ENCODE assay signal across 22 cellular contexts in genomic region chr9:33125441-33125840, GRCh38. TPM values are rescaled to one million over a fixed set of nuclear protein-coding genes. Genes with fewer than 3 reads are reported as not detected.
A peak's percentile ranks its signal among the peaks of the same experiment; 100 is the strongest.
DNase-seq lines count a peak whose midpoint lies in the region; FAIRE-seq and TF ChIP-seq lines count a peak whose summit lies in the region.
"Had no signal": no experiment of that assay in that cellular context is flagged by ENCODE, and none has a peak within 500 bp of the region (broad histone marks: within the 10 kb centered on the region; RNA-seq: fewer than 3 reads in every experiment).

No MANE protein-coding gene starts in this region.

- H3K9ac ChIP-seq in BLaER1 treated with 17β-estradiol and CSF1 and Interleukin-3, amounts not matched to agents 10 nM and 100 nM: peak overlapping the region in 8 of 11 experiments; percentile 8 to 66 (median 38); a peak in 12 of 22 replicates

- H4K20me1 ChIP-seq in BLaER1 treated with 17β-estradiol and CSF1 and Interleukin-3, amounts not matched to agents 10 nM and 100 nM: peaks cover 0 to 91% (median 13%) of the 10 kb centered on the region in 11 experiments; a peak in 14 of 22 replicates
- peaks cover 38% of the 10 kb centered on the region for H4K20me1 ChIP-seq in osteoblast (ENCODE audit: insufficient read depth, low read length)

- peak overlapping the region in 10 of 11 experiments; percentile 53 to 78 (median 72); a peak in 20 of 22 replicates for H3K27ac ChIP-seq in BLaER1 treated with 17β-estradiol and CSF1 and Interleukin-3, amounts not matched to agents 10 nM and 100 nM
- H3K27ac ChIP-seq in osteoblast (ENCODE audit: low read depth, low read length): peak overlapping the region; percentile 25
- H3K27ac ChIP-seq: C4-2B had no signal

- H3K79me2 ChIP-seq in osteoblast (ENCODE audit: insufficient read depth, low read length): peaks cover 88% of the 10 kb centered on the region

- H3K4me1 ChIP-seq in BLaER1 treated with 17β-estradiol and CSF1 and Interleukin-3, amounts not matched to agents 10 nM and 100 nM: peaks cover 73 to 94% (median 84%) of the 10 kb centered on the region in 10 experiments
- peaks cover 14% of the 10 kb centered on the region for H3K4me1 ChIP-seq in osteoblast (ENCODE audit: insufficient read depth, low read length)

- no peaks in the 10 kb centered on the region for H3K27me3 ChIP-seq in BLaER1 treated with 17β-estradiol and CSF1 and Interleukin-3, amounts not matched to agents 10 nM and 100 nM
- H3K27me3 ChIP-seq in osteoblast (ENCODE audit: insufficient read depth, low read length): no peaks in the 10 kb centered on the region
- H3K27me3 ChIP-seq: tibial nerve had no signal

- H2AFZ ChIP-seq in osteoblast (ENCODE audit: low read length): no peak overlapping the region

- TF ChIP-seq CTCF in osteoblast (IDR thresholded peaks at IDR 0.05; ENCODE audit: extremely low read depth, low read depth, low read length): no peak

- FAIRE-seq in GM12892 (lab: Jason Lieb, UNC): peak; percentile 61
- FAIRE-seq: colon, endothelial cell of umbilical vein, TTC549 had no signal

- peak overlapping the region; percentile 79 to 96 (median 84) for H3K4me2 ChIP-seq in BLaER1 treated with 17β-estradiol and CSF1 and Interleukin-3, amounts not matched to agents 10 nM and 100 nM
- H3K4me2 ChIP-seq in osteoblast (ENCODE audit: insufficient read depth, low read length): no peak overlapping the region

- peaks cover 43 to 94% (median 66%) of the 10 kb centered on the region in 11 experiments for H3K36me3 ChIP-seq in BLaER1 treated with 17β-estradiol and CSF1 and Interleukin-3, amounts not matched to agents 10 nM and 100 nM
- peaks cover 60% of the 10 kb centered on the region for H3K36me3 ChIP-seq in osteoblast (ENCODE audit: insufficient read depth, low read length)

- peaks cover 66% of the 10 kb centered on the region for H3K4me1 Mint-ChIP-seq in dendritic cell treated with granulocyte-macrophage colony-stimulating factor and Interleukin-4, amounts not matched to agents 40 ng/mL and 50 ng/mL, for 4 days (ENCODE audit: low read depth)

- no peaks in the 10 kb centered on the region for H3K9me3 ChIP-seq in BLaER1 treated with 17β-estradiol and CSF1 and Interleukin-3, amounts not matched to agents 10 nM and 100 nM (replicated peaks in 1 of 11)
- no peaks in the 10 kb centered on the region for H3K9me3 ChIP-seq in osteoblast (ENCODE audit: low read depth, low read length)
- H3K9me3 ChIP-seq: tibial nerve had no signal

- TF ChIP-seq POLR2A in GM12892 (IDR thresholded peaks at IDR 0.05; ENCODE audit: low read depth, low read length): no peak

- H3K27me3 Mint-ChIP-seq in dendritic cell treated with granulocyte-macrophage colony-stimulating factor and Interleukin-4, amounts not matched to agents 40 ng/mL and 50 ng/mL, for 4 days: no peaks in the 10 kb centered on the region
- H3K27me3 Mint-ChIP-seq: activated CD4-positive, alpha-beta memory T cell treated with anti-CD3 and anti-CD28 coated beads, Interleukin-2, amount 10 ng/mL, durations not matched to agents 7 days and 5 days had no signal

- no peak overlapping the region for H3K4me3 Mint-ChIP-seq in dendritic cell treated with granulocyte-macrophage colony-stimulating factor and Interleukin-4, amounts not matched to agents 40 ng/mL and 50 ng/mL, for 4 days
- H3K4me3 Mint-ChIP-seq: activated CD4-positive, alpha-beta memory T cell treated with anti-CD3 and anti-CD28 coated beads, Interleukin-2, amount 10 ng/mL, durations not matched to agents 7 days and 5 days; activated T-cell treated with anti-CD3 and anti-CD28 coated beads, Interleukin-2, amount 50 U/mL, for 72 hours had no signal

- H3K36me3 Mint-ChIP-seq in dendritic cell treated with granulocyte-macrophage colony-stimulating factor and Interleukin-4, amounts not matched to agents 40 ng/mL and 50 ng/mL, for 4 days (ENCODE audit: low read depth): peaks cover 100% of the 10 kb centered on the region

- no peaks in the 10 kb centered on the region for H3K9me3 Mint-ChIP-seq in dendritic cell treated with granulocyte-macrophage colony-stimulating factor and Interleukin-4, amounts not matched to agents 40 ng/mL and 50 ng/mL, for 4 days
- H3K9me3 Mint-ChIP-seq: activated CD4-positive, alpha-beta memory T cell treated with anti-CD3 and anti-CD28 coated beads, Interleukin-2, amount 10 ng/mL, durations not matched to agents 7 days and 5 days; activated T-cell treated with anti-CD3 and anti-CD28 coated beads, Interleukin-2, amount 50 U/mL, for 72 hours had no signal

- H3K27ac Mint-ChIP-seq in dendritic cell treated with granulocyte-macrophage colony-stimulating factor and Interleukin-4, amounts not matched to agents 40 ng/mL and 50 ng/mL, for 4 days: peak overlapping the region; percentile 72

- H3K4me3 ChIP-seq in BLaER1 treated with 17β-estradiol and CSF1 and Interleukin-3, amounts not matched to agents 10 nM and 100 nM: peak overlapping the region in 2 of 10 experiments; percentile 14 to 23; a peak in 3 of 20 replicates
- H3K4me3 ChIP-seq in osteoblast (ENCODE audit: insufficient read depth, low read length): no peak overlapping the region
- H3K4me3 ChIP-seq: K562, lung, tibial nerve had no signal

- DNase-seq in GM12892 (ENCODE audit: insufficient read length) (no peak), osteoblast (ENCODE audit: insufficient read length, low spot score, missing footprints) (no peak), NCI-H2081 (lab: John Stamatoyannopoulos, UW) (no peak), activated gamma-delta T cell treated with Interleukin-2 at 50 U/mL for 16 hours (no peak), anterior cingulate cortex (lab: John Stamatoyannopoulos, UW) (no peak)
- DNase-seq in activated CD4-positive, CD25-positive, alpha-beta regulatory T cell treated with anti-CD3 and anti-CD28 coated beads, Interleukin-2, amount 50 U/mL, for 72 hours: no peak
- DNase-seq: activated CD4-positive, alpha-beta memory T cell treated with anti-CD3 and anti-CD28 coated beads, Interleukin-2, amount 10 ng/mL, durations not matched to agents 7 days and 5 days; activated T-cell treated with anti-CD3 and anti-CD28 coated beads, Interleukin-2, amount 50 U/mL, for 72 hours; amniotic stem cell; foreskin melanocyte; NCI-H1105 treated with DMSO at 0.1 percent for 48 hours; NCI-H2171 treated with DMSO at 0.1 percent for 48 hours; stimulated activated CD4-positive, alpha-beta T cell treated with anti-CD3 and anti-CD28 coated beads, Interleukin-4, amount 100 ng/mL, for 4 hours had no signal

- intact Hi-C loops in dendritic cell treated with granulocyte-macrophage colony-stimulating factor and Interleukin-4, amounts not matched to agents 40 ng/mL and 50 ng/mL, for 4 days (cut with micrococcal nuclease): no loop called here

RNA-seq across cellular contexts. Expression of gene B4GALT1, which starts 41.7 kb away (rescaled TPM):
- polyA plus RNA-seq in GM12892 (2012; ENCODE audit: missing spikeins): 33.9 TPM
- total RNA-seq in osteoblast: 63.7 and 76.3 TPM in 2 replicates

RNA-seq across cellular contexts. Expression of gene SMU1, which starts 49.0 kb away (rescaled TPM):
- polyA plus RNA-seq in GM12892 (2012; ENCODE audit: missing spikeins): 19.1 TPM
- 31.1 and 31.8 TPM in 2 replicates for total RNA-seq in osteoblast
